ENCODE assay signal across 20 cellular contexts in the genomic region with DNA sequence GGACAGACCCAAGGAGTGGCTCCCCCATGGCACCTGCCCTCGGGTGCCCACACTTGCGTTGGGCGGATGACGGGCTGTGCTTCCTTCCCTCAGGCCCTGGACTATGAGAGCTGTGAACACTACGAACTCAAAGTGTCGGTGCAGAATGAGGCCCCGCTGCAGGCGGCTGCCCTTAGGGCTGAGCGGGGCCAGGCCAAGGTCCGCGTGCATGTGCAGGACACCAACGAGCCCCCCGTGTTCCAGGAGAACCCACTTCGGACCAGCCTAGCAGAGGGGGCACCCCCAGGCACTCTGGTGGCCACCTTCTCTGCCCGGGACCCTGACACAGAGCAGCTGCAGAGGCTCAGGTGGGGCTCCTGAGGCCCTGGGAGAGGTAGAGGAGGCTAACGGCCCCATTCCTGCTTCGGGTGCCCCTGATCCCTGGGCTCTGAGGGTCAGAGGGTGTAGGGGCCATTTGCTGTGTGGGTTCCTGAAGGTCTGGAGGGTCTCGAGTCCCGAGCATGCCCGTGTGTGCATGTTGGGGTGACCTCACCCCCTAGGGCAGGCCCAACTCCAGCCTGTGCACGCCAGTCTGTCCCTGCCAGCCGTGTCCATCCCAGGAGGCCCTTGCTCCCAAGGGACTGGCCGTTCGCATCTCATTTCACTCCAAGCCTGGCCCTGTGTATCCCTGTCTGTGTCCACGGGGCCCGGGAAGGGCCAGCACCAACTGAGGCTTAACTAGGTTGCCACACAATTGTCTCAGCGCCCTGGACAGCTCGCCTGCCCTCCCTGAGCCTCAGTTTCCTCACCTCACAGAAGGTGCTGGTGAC.
DNase-seq lines count a peak whose midpoint lies in the region; ATAC-seq, FAIRE-seq and TF ChIP-seq lines count a peak whose summit lies in the region.
"Had no signal": no experiment of that assay in that cellular context is flagged by ENCODE, and none has a peak within 500 bp of the region (broad histone marks: within the 10 kb centered on the region; RNA-seq: fewer than 3 reads in every experiment).

No MANE protein-coding gene starts in this region.

- TF ChIP-seq CTCF in nephron (IDR thresholded peaks at IDR 0.05; ENCODE audit: unreplicated experiment in 3 of 3): no peak
- TF ChIP-seq CTCF in D721Med (IDR thresholded peaks at IDR 0.05; ENCODE audit: insufficient read depth, missing control alignments): no peak

- no peaks in the 10 kb centered on the region for H3K27me3 Mint-ChIP-seq in stimulated activated naive CD8-positive, alpha-beta T cell treated with anti-CD3 and anti-CD28 coated beads, Interleukin-15, Interleukin-2, amounts not matched to agents 100 ng/mL and 50 ng/mL, for 24 hours
- peaks cover 26% of the 10 kb centered on the region for H3K27me3 Mint-ChIP-seq in nephron (ENCODE audit: low read depth)
- H3K27me3 Mint-ChIP-seq: stimulated activated memory B cell treated with anti-CD40 and anti-IgM and Interleukin-4, amounts not matched to agents 10 μg/mL and 1 μg/mL and 100 μg/mL, for 72 hours had no signal

- no peaks in the 10 kb centered on the region for H3K4me1 Mint-ChIP-seq in stimulated activated naive CD8-positive, alpha-beta T cell treated with anti-CD3 and anti-CD28 coated beads, Interleukin-15, Interleukin-2, amounts not matched to agents 100 ng/mL and 50 ng/mL, for 24 hours (ENCODE audit: low read depth)
- H3K4me1 Mint-ChIP-seq in nephron: no peaks in the 10 kb centered on the region
- H3K4me1 Mint-ChIP-seq: stimulated activated memory B cell treated with anti-CD40 and anti-IgM and Interleukin-4, amounts not matched to agents 10 μg/mL and 1 μg/mL and 100 μg/mL, for 72 hours had no signal

- peak overlapping the region; percentile 20 for H3K4me3 Mint-ChIP-seq in stimulated activated naive CD8-positive, alpha-beta T cell treated with anti-CD3 and anti-CD28 coated beads, Interleukin-15, Interleukin-2, amounts not matched to agents 100 ng/mL and 50 ng/mL, for 24 hours
- H3K4me3 Mint-ChIP-seq in nephron: peak overlapping the region in 2 of 3 experiments; percentile 28 to 63
- H3K4me3 Mint-ChIP-seq: stimulated activated memory B cell treated with anti-CD40 and anti-IgM and Interleukin-4, amounts not matched to agents 10 μg/mL and 1 μg/mL and 100 μg/mL, for 72 hours had no signal

- no peaks in the 10 kb centered on the region for H3K36me3 Mint-ChIP-seq in stimulated activated naive CD8-positive, alpha-beta T cell treated with anti-CD3 and anti-CD28 coated beads, Interleukin-15, Interleukin-2, amounts not matched to agents 100 ng/mL and 50 ng/mL, for 24 hours (ENCODE audit: low read depth)
- peaks cover 4% of the 10 kb centered on the region for H3K36me3 Mint-ChIP-seq in nephron (ENCODE audit: low read depth)
- H3K36me3 Mint-ChIP-seq: stimulated activated memory B cell treated with anti-CD40 and anti-IgM and Interleukin-4, amounts not matched to agents 10 μg/mL and 1 μg/mL and 100 μg/mL, for 72 hours had no signal

- FAIRE-seq in D721Med (lab: Jason Lieb, UNC): no peak

- no peak for DNase-seq in stimulated activated naive CD8-positive, alpha-beta T cell treated with anti-CD3 and anti-CD28 coated beads, Interleukin-15, Interleukin-2, amounts not matched to agents 100 U/mL and 50 U/mL, for 24 hours
- DNase-seq in ecto neural progenitor cell (ENCODE audit: low spot score) (peak; percentile 49), D721Med (ENCODE audit: insufficient read length, low spot score) (no peak), NCI-H187 (lab: John Stamatoyannopoulos, UW) (no peak)
- DNase-seq: activated CD4-positive, alpha-beta T cell treated with anti-CD3 and anti-CD28 coated beads, Interleukin-2, amount 50 U/mL, for 48 hours; activated T-cell treated with anti-CD3 and anti-CD28 coated beads, Interleukin-2, amount 50 U/mL, for 1 hour; Calu3; dermis blood vessel endothelial cell; erythroblast; foreskin melanocyte; GM23248; NCI-H1417; NCI-H524 treated with DMSO at 0.1 percent for 48 hours; SHP77 treated with DMSO at 0.1 percent for 48 hours; T-helper 1 cell had no signal

- H3K27ac Mint-ChIP-seq in stimulated activated naive CD8-positive, alpha-beta T cell treated with anti-CD3 and anti-CD28 coated beads, Interleukin-15, Interleukin-2, amounts not matched to agents 100 ng/mL and 50 ng/mL, for 24 hours: no peak overlapping the region
- H3K27ac Mint-ChIP-seq in nephron: no peak overlapping the region
- H3K27ac Mint-ChIP-seq: stimulated activated memory B cell treated with anti-CD40 and anti-IgM and Interleukin-4, amounts not matched to agents 10 μg/mL and 1 μg/mL and 100 μg/mL, for 72 hours had no signal

- H3K9me3 Mint-ChIP-seq in stimulated activated naive CD8-positive, alpha-beta T cell treated with anti-CD3 and anti-CD28 coated beads, Interleukin-15, Interleukin-2, amounts not matched to agents 100 ng/mL and 50 ng/mL, for 24 hours: no peaks in the 10 kb centered on the region
- H3K9me3 Mint-ChIP-seq in nephron: no peaks in the 10 kb centered on the region
- H3K9me3 Mint-ChIP-seq: stimulated activated memory B cell treated with anti-CD40 and anti-IgM and Interleukin-4, amounts not matched to agents 10 μg/mL and 1 μg/mL and 100 μg/mL, for 72 hours had no signal

- ATAC-seq in stimulated activated naive CD8-positive, alpha-beta T cell treated with anti-CD3 and anti-CD28 coated beads, Interleukin-15, Interleukin-2, amounts not matched to agents 100 U/mL and 50 U/mL, for 24 hours: no peak
- ATAC-seq in HG03039 (IDR thresholded peaks at IDR 0.05; ENCODE audit: unreplicated experiment): no peak
- ATAC-seq: sciatic nerve; stimulated activated memory B cell treated with anti-CD40 and anti-IgM and Interleukin-4, amounts not matched to agents 10 μg/mL and 1 μg/mL and 100 μg/mL, for 72 hours had no signal
